1 cellular context compared by ENCODE assay signal in the genomic region with DNA sequence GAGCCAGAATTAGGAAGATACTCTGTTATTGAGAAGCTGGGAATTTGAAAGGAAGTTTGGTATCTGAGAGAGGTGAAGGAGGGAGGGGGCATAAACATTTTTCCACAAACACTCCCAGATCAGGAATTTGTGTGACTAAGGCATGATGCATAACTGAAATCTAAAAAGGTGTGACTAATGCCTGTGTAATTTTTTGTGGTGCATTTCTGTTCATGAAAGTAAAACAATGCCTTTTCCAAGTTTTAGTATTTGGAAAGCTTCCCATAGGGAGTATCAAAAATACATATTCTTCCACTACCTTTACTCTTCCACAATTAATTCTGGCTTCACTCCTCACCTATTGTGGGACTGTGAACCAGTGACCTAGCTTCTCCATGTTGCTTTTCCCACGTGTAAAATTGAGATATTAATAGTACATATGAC.
A peak's percentile ranks its signal among the peaks of the same experiment; 100 is the strongest.
TF ChIP-seq lines count a peak whose summit lies in the region.

No MANE protein-coding gene starts in this region.

TF ChIP-seq in IMR-90, 13 proteins besides CTCF, POLR2A, EP300 and RAD21 (continued from another document):
- TF ChIP-seq MAZ (IDR thresholded peaks at IDR 0.05; ENCODE audit: borderline replicate concordance, low read depth, low read length), result peak; percentile 80
